ENCODE assay signal across 22 cellular contexts in the genomic region with DNA sequence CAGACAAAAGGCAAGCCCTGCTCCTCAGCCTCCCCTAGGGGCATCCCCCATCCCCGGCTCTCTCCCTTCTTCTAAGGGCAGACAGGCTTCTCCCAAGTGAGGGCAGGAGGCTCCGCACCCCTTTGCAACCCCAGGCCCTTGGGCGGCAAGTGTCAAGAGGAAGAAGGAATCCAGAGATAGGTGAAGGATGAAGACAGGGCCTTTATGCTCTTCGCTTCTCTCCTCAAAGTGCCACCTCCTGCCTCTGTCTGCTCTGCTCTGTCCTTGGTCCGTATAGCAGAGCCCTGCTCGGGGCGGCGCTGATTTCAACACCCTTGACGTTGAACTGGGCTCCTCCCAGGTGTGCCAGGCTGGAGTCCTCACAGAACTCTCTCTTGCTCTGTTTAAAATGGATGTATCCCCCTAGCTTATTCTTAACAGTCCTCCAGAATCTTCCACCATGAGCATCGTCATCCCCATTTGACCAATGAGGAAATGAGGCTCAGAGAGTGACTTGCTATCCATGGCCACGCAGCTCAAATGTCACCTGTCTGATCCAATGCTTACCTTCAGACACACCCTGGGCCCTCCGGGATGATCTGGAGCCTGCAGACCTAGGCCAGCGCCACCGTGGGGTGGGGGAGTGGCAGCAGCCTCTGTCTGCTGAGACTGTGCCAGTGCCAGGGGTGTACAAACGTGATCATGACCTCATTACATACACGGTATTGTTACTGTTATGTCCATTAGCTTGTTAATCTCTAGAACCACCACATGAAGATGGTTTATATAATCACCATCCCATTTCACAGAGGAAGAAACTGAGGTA.
DNase-seq lines count a peak whose midpoint lies in the region; ATAC-seq and TF ChIP-seq lines count a peak whose summit lies in the region.
"Had no signal": no experiment of that assay in that cellular context is flagged by ENCODE, and none has a peak within 500 bp of the region (broad histone marks: within the 10 kb centered on the region; RNA-seq: fewer than 3 reads in every experiment).

No MANE protein-coding gene starts in this region.

- WGBS in right cardiac atrium = 73% methylated on average over 16 of the region's 16 CpGs
- 68 to 70% methylated on average over 15 to 16 of the region's 16 CpGs for WGBS in aorta, 2 donors

- no peaks in the 10 kb centered on the region for H3K9me3 ChIP-seq in right cardiac atrium (ENCODE audit: control insufficient read depth, low read length)
- no peaks in the 10 kb centered on the region for H3K9me3 ChIP-seq in ascending aorta
- no peaks in the 10 kb centered on the region for H3K9me3 ChIP-seq in lower lobe of right lung
- no peaks in the 10 kb centered on the region for H3K9me3 ChIP-seq in aorta (ENCODE audit: control insufficient read depth, low read length)
- H3K9me3 ChIP-seq: adrenal gland, SJCRH30, tibial nerve had no signal

- H3K36me3 ChIP-seq in ascending aorta (no peaks in the 10 kb centered on the region), lower lobe of right lung (no peaks in the 10 kb centered on the region), aorta (ENCODE audit: control insufficient read depth in 1 of 2, insufficient read depth in 2 of 2, low read length in 1 of 2) (no peaks in the 10 kb centered on the region)
- H3K36me3 ChIP-seq: adrenal gland, brain microvascular endothelial cell, SJCRH30, stomach, tibial nerve, WERI-Rb-1 had no signal

- H3K4me1 ChIP-seq in right cardiac atrium (ENCODE audit: control insufficient read depth, insufficient read depth, low read length) (peaks cover 3% of the 10 kb centered on the region), ascending aorta (peaks cover 7 to 22% of the 10 kb centered on the region in 2 donors), lower lobe of right lung (peaks cover 25% of the 10 kb centered on the region), aorta (ENCODE audit: control insufficient read depth in 1 of 2, insufficient read depth in 2 of 2, low read length in 2 of 2) (no peaks in the 10 kb centered on the region)

- H3K27ac ChIP-seq in right cardiac atrium (ENCODE audit: low read length) = peak overlapping the region; percentile 91
- H3K27ac ChIP-seq in ascending aorta = peak overlapping the region; percentile 92 to 97
- peak overlapping the region; percentile 21 for H3K27ac ChIP-seq in lower lobe of right lung
- peak overlapping the region; percentile 18 to 88 for H3K27ac ChIP-seq in aorta (ENCODE audit: low read depth in 1 of 2, low read length in 2 of 2)
- H3K27ac ChIP-seq: brain microvascular endothelial cell, SJCRH30, stomach, tibial nerve had no signal

- no peaks in the 10 kb centered on the region for H3K27me3 ChIP-seq in right cardiac atrium (ENCODE audit: control insufficient read depth, insufficient read depth)
- H3K27me3 ChIP-seq in ascending aorta = no peaks in the 10 kb centered on the region
- no peaks in the 10 kb centered on the region for H3K27me3 ChIP-seq in lower lobe of right lung (ENCODE audit: low read depth)
- no peaks in the 10 kb centered on the region for H3K27me3 ChIP-seq in aorta (ENCODE audit: control insufficient read depth in 1 of 2, insufficient read depth in 2 of 2, low read length in 1 of 2)
- H3K27me3 ChIP-seq: adrenal gland, brain microvascular endothelial cell, SJCRH30, tibial nerve had no signal

- TF ChIP-seq CTCF in ascending aorta (IDR thresholded peaks at IDR 0.05) = no peak
- no peak for TF ChIP-seq CTCF in lower lobe of right lung (IDR thresholded peaks at IDR 0.05)

- ATAC-seq in right cardiac atrium (no peak), lower lobe of right lung (peak in 1 of 2 donors; percentile 35), aorta (ENCODE audit: low FRiP score) (no peak), GM18511 (IDR thresholded peaks at IDR 0.05; ENCODE audit: unreplicated experiment) (no peak), GM18868 (IDR thresholded peaks at IDR 0.05; ENCODE audit: unreplicated experiment) (no peak)

- no peak overlapping the region for H3K4me3 ChIP-seq in right cardiac atrium (ENCODE audit: low read length)
- no peak overlapping the region for H3K4me3 ChIP-seq in ascending aorta
- no peak overlapping the region for H3K4me3 ChIP-seq in lower lobe of right lung
- no peak overlapping the region for H3K4me3 ChIP-seq in aorta (ENCODE audit: low read length in 2 of 2)
- H3K4me3 ChIP-seq: adrenal gland, SJCRH30, stomach, tibial nerve had no signal

- DNase-seq in right cardiac atrium (no peak), cardiac septum (ENCODE audit: low spot score) (no peak), ascending aorta (ENCODE audit: low spot score in 2 of 2) (no peak), lower lobe of right lung (peak; percentile 53), aorta (peak; percentile 14 to 72)
- DNase-seq: activated CD4-positive, alpha-beta T cell treated with anti-CD3 and anti-CD28 coated beads, Interleukin-2, amount 10 ng/mL, durations not matched to agents 24 days and 14 days; activated gamma-delta T cell treated with Interleukin-2 at 50 U/mL for 16 hours; activated T-cell treated with anti-CD3 and anti-CD28 coated beads, Interleukin-2, amount 50 U/mL, for 1 hour; brain microvascular endothelial cell; effector CD4-positive, alpha-beta T cell; KBM-7; mesenchymal stem cell; NCI-H2029; NCI-H69; SJCRH30; T1000; WERI-Rb-1 had no signal

- intact Hi-C loops in right cardiac atrium (cut with DNase I) = loop anchor here in 3 of 4 donors (10.0 kb wide), 2 partner anchors 209 to 469 kb away; partner anchors contain the start of gene RS1 (in 2 of the 3)
- intact Hi-C loops in cardiac septum (cut with DNase I) = no loop called here
- intact Hi-C loops in ascending aorta (cut with DNase I) = no loop called here
- intact Hi-C loops in lower lobe of right lung (cut with DNase I) = no loop called here
- intact Hi-C loops in aorta (cut with DNase I) = loop anchor here in 1 of 2 donors (5.0 to 10.0 kb wide), 2 partner anchors 49 to 197 kb away; no protein-coding TSS in a partner anchor

Comparison
In these comparisons a context has a peak if more than half of its experiments do, and no peak if none do; other contexts are left out.
1. intact Hi-C loops: an anchor here in right cardiac atrium (10.0 kb wide); none called in cardiac septum, ascending aorta and lower lobe of right lung.
2. DNase-seq: peak in lower lobe of right lung (single experiment) and aorta (2 of 2); none in right cardiac atrium (0 of 3), cardiac septum (single experiment) and ascending aorta (0 of 2).
3. H3K27ac ChIP-seq: peak in every context shown above with its lines; median percentile 94 in ascending aorta; 91 in right cardiac atrium; 53 in aorta; 21 in lower lobe of right lung.